2 cellular contexts compared by ENCODE assay signal in the genomic region with DNA sequence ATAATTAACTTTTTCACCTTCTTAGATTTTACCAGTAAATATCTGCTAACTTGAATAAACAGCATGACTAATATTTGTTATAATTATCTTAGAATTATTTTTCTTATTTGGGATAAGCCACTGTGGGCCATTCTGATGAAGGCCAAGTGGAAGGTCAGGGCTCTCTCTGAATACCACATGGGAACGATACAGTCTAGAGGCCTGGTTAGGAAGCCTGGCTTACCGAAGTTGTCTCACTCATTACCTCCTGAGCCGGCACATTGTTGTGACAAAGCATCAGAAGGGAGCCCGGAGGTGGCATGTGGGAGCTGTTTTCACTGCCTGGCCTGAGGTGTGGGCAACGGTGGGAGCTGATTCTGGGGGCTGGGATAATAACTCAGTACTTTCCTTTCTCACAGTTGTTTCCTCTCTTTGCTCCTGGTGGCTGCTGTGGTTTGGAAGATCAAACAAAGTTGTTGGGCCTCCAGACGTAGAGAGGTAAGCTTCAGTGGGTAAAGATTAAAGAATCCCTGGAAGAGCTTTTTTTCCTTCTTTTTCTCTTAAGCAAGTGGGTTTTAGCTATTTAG.
TF ChIP-seq lines count a peak whose summit lies in the region.

No MANE protein-coding gene starts in this region.

TF ChIP-seq in HepG2, 621 proteins besides CTCF, POLR2A, EP300 and RAD21:
- peak; percentile 17 for TF ChIP-seq RBM22 (optimal IDR thresholded peaks at IDR 0.05; ENCODE audit: low read length)
- TF ChIP-seq FOXA3 (CRISPR knock-in tag; IDR thresholded peaks at IDR 0.05): no peak

TF ChIP-seq in HEK293, 187 proteins besides CTCF, POLR2A, EP300 and RAD21:
- TF ChIP-seq HOXD13 (CRISPR knock-in tag; IDR thresholded peaks at IDR 0.05; ENCODE audit: borderline replicate concordance) (no peak), ZFP3 (tag by site-specific recombination; IDR thresholded peaks at IDR 0.05; ENCODE audit: low read depth) (no peak), ZFHX2 (tag by site-specific recombination; conservative IDR thresholded peaks at IDR 0.05) (peak; percentile 63), EGR2 (tag by site-specific recombination; IDR thresholded peaks at IDR 0.05; ENCODE audit: low read depth) (peak; percentile 85), ZNF48 (tag by site-specific recombination; IDR thresholded peaks at IDR 0.05) (no peak)
- TF ChIP-seq, protein P1, sequence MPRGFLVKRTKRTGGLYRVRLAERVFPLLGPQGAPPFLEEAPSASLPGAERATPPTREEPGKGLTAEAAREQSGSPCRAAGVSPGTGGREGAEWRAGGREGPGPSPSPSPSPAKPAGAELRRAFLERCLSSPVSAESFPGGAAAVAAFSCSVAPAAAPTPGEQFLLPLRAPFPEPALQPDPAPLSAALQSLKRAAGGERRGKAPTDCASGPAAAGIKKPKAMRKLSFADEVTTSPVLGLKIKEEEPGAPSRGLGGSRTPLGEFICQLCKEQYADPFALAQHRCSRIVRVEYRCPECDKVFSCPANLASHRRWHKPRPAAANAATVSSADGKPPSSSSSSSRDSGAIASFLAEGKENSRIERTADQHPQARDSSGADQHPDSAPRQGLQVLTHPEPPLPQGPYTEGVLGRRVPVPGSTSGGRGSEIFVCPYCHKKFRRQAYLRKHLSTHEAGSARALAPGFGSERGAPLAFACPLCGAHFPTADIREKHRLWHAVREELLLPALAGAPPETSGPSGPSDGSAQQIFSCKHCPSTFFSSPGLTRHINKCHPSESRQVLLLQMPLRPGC (tag by site-specific recombination; IDR thresholded peaks at IDR 0.05): no peak
